ENCODE assay signal across 1 cellular context in genomic region chr1:155003766-155004351, GRCh38.
TF ChIP-seq lines count a peak whose summit lies in the region.

No MANE protein-coding gene starts in this region.

TF ChIP-seq in IMR-90, 13 proteins besides CTCF, POLR2A, EP300 and RAD21:
- TF ChIP-seq USF2 (IDR thresholded peaks at IDR 0.05; ENCODE audit: low read depth, low read length): no peak
- TF ChIP-seq MAFK (IDR thresholded peaks at IDR 0.05; ENCODE audit: low read depth, low read length): no peak
- peak; percentile 54; the same call in 1 of the 2 replicates for TF ChIP-seq BHLHE40 (IDR thresholded peaks at IDR 0.05; ENCODE audit: low read depth, low read length)
- no peak for TF ChIP-seq FOS (IDR thresholded peaks at IDR 0.05; ENCODE audit: low read depth, low read length)
- peak; percentile 48; the same call in 1 of the 2 replicates for TF ChIP-seq MXI1 (IDR thresholded peaks at IDR 0.05; ENCODE audit: borderline replicate concordance, low read depth, low read length)
- TF ChIP-seq SMC3 (IDR thresholded peaks at IDR 0.05; ENCODE audit: low read depth, low read length): no peak
- TF ChIP-seq ELK1 (IDR thresholded peaks at IDR 0.05; ENCODE audit: borderline replicate concordance, low read depth, low read length): no peak
- no peak for TF ChIP-seq RFX5 (IDR thresholded peaks at IDR 0.05; ENCODE audit: low read depth, low read length)
- no peak for TF ChIP-seq RCOR1 (IDR thresholded peaks at IDR 0.05; ENCODE audit: insufficient replicate concordance, low read length)
- no peak for TF ChIP-seq CHD1 (IDR thresholded peaks at IDR 0.05; ENCODE audit: low read depth, low read length)
- no peak for TF ChIP-seq CEBPB (IDR thresholded peaks at IDR 0.05; ENCODE audit: low read depth, low read length)
- TF ChIP-seq NFE2L2 (IDR thresholded peaks at IDR 0.05; ENCODE audit: low read depth, low read length): no peak
- peak; percentile 28; the same call in 1 of the 2 replicates for TF ChIP-seq MAZ (IDR thresholded peaks at IDR 0.05; ENCODE audit: borderline replicate concordance, low read depth, low read length)
